ENCODE assay signal across 20 cellular contexts in genomic region chr4:54540931-54541330, GRCh38.
"Had no signal": no experiment of that assay in that cellular context is flagged by ENCODE, and none has a peak within 500 bp of the region (broad histone marks: within the 10 kb centered on the region; RNA-seq: fewer than 3 reads in every experiment).

No MANE protein-coding gene starts in this region.

- H3K9me3 ChIP-seq: body of pancreas, esophagus squamous epithelium, left ventricle myocardium inferior, pancreas, sigmoid colon, stomach, testis had no signal

- DNase-seq: activated CD4-positive, alpha-beta memory T cell treated with anti-CD3 and anti-CD28 coated beads, Interleukin-2, amount 10 ng/mL, durations not matched to agents 7 days and 5 days; activated CD4-positive, alpha-beta T cell treated with anti-CD3 and anti-CD28 coated beads for 4 hours; activated effector memory CD4-positive, alpha-beta T cell treated with anti-CD3 and anti-CD28 coated beads, Interleukin-2, amount 50 U/mL, for 16 hours; activated T-cell treated with anti-CD3 and anti-CD28 coated beads, Interleukin-2, amount 50 U/mL, for 4 hours; body of pancreas; cortex of kidney; effector CD4-positive, alpha-beta T cell; esophagus squamous epithelium; hypothalamus; left ventricle myocardium inferior; pancreas; sigmoid colon; stimulated activated CD4-positive, alpha-beta T cell treated with anti-CD3 and anti-CD28 coated beads, Interleukin-1b, Interleukin-23, amount 100 ng/mL, for 48 hours; stomach; T1000; testis had no signal

- H3K27ac Mint-ChIP-seq: activated CD4-positive, alpha-beta memory T cell treated with anti-CD3 and anti-CD28 coated beads, Interleukin-2, amount 10 ng/mL, durations not matched to agents 7 days and 5 days; activated naive CD4-positive, alpha-beta T cell treated with anti-CD3 and anti-CD28 coated beads, Interleukin-2, amount 50 U/mL, for 24 hours; memory B cell had no signal

- H3K27me3 Mint-ChIP-seq: activated CD4-positive, alpha-beta memory T cell treated with anti-CD3 and anti-CD28 coated beads, Interleukin-2, amount 10 ng/mL, durations not matched to agents 7 days and 5 days had no signal

- H3K4me3 Mint-ChIP-seq: activated CD4-positive, alpha-beta memory T cell treated with anti-CD3 and anti-CD28 coated beads, Interleukin-2, amount 10 ng/mL, durations not matched to agents 7 days and 5 days; activated naive CD4-positive, alpha-beta T cell treated with anti-CD3 and anti-CD28 coated beads, Interleukin-2, amount 50 U/mL, for 24 hours; activated T-cell treated with anti-CD3 and anti-CD28 coated beads, Interleukin-2, amount 50 U/mL, for 4 hours; central memory CD8-positive, alpha-beta T cell; memory B cell had no signal

- H3K4me1 Mint-ChIP-seq: activated CD4-positive, alpha-beta memory T cell treated with anti-CD3 and anti-CD28 coated beads, Interleukin-2, amount 10 ng/mL, durations not matched to agents 7 days and 5 days; activated naive CD4-positive, alpha-beta T cell treated with anti-CD3 and anti-CD28 coated beads, Interleukin-2, amount 50 U/mL, for 24 hours; central memory CD8-positive, alpha-beta T cell had no signal

- H3K4me3 ChIP-seq: body of pancreas, esophagus squamous epithelium, left ventricle myocardium inferior, pancreas, sigmoid colon, stomach, testis had no signal

- H3K9me3 Mint-ChIP-seq: activated CD4-positive, alpha-beta memory T cell treated with anti-CD3 and anti-CD28 coated beads, Interleukin-2, amount 10 ng/mL, durations not matched to agents 7 days and 5 days; activated naive CD4-positive, alpha-beta T cell treated with anti-CD3 and anti-CD28 coated beads, Interleukin-2, amount 50 U/mL, for 24 hours; activated T-cell treated with anti-CD3 and anti-CD28 coated beads, Interleukin-2, amount 50 U/mL, for 4 hours; memory B cell had no signal

- H3K27me3 ChIP-seq: body of pancreas, esophagus squamous epithelium, pancreas, stomach, testis had no signal

- H3K36me3 Mint-ChIP-seq: activated naive CD4-positive, alpha-beta T cell treated with anti-CD3 and anti-CD28 coated beads, Interleukin-2, amount 50 U/mL, for 24 hours; memory B cell had no signal

- H3K4me1 ChIP-seq: pancreas had no signal

- ATAC-seq: activated T-cell treated with anti-CD3 and anti-CD28 coated beads, Interleukin-2, amount 50 U/mL, for 4 hours; body of pancreas; pancreas had no signal

- FAIRE-seq: endothelial cell of umbilical vein, pancreas had no signal

- H3K27ac ChIP-seq: body of pancreas, esophagus squamous epithelium, left ventricle myocardium inferior, pancreas, sigmoid colon, stomach, testis had no signal

- H3K36me3 ChIP-seq: esophagus squamous epithelium, left ventricle myocardium inferior, pancreas, sigmoid colon, stomach had no signal
